1 cellular context compared by ENCODE assay signal in genomic region chr9:114140850-114141249, GRCh38.
TF ChIP-seq lines count a peak whose summit lies in the region.

No MANE protein-coding gene starts in this region.

TF ChIP-seq in HepG2, 621 proteins besides CTCF, POLR2A, EP300 and RAD21:
- no peak for TF ChIP-seq RARA (CRISPR knock-in tag; IDR thresholded peaks at IDR 0.05)
- no peak for TF ChIP-seq ZNF260 (CRISPR knock-in tag; IDR thresholded peaks at IDR 0.05; ENCODE audit: borderline replicate concordance, low read depth)
- TF ChIP-seq GABPB1 (CRISPR knock-in tag; IDR thresholded peaks at IDR 0.05) = no peak
- TF ChIP-seq, protein P1, sequence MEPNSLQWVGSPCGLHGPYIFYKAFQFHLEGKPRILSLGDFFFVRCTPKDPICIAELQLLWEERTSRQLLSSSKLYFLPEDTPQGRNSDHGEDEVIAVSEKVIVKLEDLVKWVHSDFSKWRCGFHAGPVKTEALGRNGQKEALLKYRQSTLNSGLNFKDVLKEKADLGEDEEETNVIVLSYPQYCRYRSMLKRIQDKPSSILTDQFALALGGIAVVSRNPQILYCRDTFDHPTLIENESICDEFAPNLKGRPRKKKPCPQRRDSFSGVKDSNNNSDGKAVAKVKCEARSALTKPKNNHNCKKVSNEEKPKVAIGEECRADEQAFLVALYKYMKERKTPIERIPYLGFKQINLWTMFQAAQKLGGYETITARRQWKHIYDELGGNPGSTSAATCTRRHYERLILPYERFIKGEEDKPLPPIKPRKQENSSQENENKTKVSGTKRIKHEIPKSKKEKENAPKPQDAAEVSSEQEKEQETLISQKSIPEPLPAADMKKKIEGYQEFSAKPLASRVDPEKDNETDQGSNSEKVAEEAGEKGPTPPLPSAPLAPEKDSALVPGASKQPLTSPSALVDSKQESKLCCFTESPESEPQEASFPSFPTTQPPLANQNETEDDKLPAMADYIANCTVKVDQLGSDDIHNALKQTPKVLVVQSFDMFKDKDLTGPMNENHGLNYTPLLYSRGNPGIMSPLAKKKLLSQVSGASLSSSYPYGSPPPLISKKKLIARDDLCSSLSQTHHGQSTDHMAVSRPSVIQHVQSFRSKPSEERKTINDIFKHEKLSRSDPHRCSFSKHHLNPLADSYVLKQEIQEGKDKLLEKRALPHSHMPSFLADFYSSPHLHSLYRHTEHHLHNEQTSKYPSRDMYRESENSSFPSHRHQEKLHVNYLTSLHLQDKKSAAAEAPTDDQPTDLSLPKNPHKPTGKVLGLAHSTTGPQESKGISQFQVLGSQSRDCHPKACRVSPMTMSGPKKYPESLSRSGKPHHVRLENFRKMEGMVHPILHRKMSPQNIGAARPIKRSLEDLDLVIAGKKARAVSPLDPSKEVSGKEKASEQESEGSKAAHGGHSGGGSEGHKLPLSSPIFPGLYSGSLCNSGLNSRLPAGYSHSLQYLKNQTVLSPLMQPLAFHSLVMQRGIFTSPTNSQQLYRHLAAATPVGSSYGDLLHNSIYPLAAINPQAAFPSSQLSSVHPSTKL (CRISPR knock-in tag; IDR thresholded peaks at IDR 0.05) = no peak
- no peak for TF ChIP-seq KAT7 (CRISPR knock-in tag; IDR thresholded peaks at IDR 0.05; ENCODE audit: borderline replicate concordance)
- no peak for TF ChIP-seq BCLAF1 (IDR thresholded peaks at IDR 0.05)
- TF ChIP-seq TBX2 (CRISPR knock-in tag; IDR thresholded peaks at IDR 0.05; ENCODE audit: borderline replicate concordance) = no peak
- TF ChIP-seq CAMTA2 (CRISPR knock-in tag; IDR thresholded peaks at IDR 0.05; ENCODE audit: borderline replicate concordance) = no peak
- TF ChIP-seq JUN (CRISPR knock-in tag; IDR thresholded peaks at IDR 0.05) = no peak
- TF ChIP-seq ZBTB38 (CRISPR knock-in tag; IDR thresholded peaks at IDR 0.05) = no peak
- no peak for TF ChIP-seq PLSCR1 (CRISPR knock-in tag; IDR thresholded peaks at IDR 0.05; ENCODE audit: borderline replicate concordance)
- no peak for TF ChIP-seq ELF3 (CRISPR knock-in tag; IDR thresholded peaks at IDR 0.05)
- TF ChIP-seq TP53 (CRISPR knock-in tag; conservative IDR thresholded peaks at IDR 0.05) = no peak
- TF ChIP-seq MNT (IDR thresholded peaks at IDR 0.05) = no peak
- no peak for TF ChIP-seq ZNF33A (CRISPR knock-in tag; IDR thresholded peaks at IDR 0.05; ENCODE audit: borderline replicate concordance)
- TF ChIP-seq, protein P2, sequence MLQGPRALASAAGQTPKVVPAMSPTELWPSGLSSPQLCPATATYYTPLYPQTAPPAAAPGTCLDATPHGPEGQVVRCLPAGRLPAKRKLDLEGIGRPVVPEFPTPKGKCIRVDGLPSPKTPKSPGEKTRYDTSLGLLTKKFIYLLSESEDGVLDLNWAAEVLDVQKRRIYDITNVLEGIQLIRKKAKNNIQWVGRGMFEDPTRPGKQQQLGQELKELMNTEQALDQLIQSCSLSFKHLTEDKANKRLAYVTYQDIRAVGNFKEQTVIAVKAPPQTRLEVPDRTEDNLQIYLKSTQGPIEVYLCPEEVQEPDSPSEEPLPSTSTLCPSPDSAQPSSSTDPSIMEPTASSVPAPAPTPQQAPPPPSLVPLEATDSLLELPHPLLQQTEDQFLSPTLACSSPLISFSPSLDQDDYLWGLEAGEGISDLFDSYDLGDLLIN (CRISPR knock-in tag; IDR thresholded peaks at IDR 0.05; ENCODE audit: borderline replicate concordance) = no peak
